In genomic region chr16:22299036-22299435, GRCh38 we compare ENCODE assay signal across 10 cellular contexts. TPM values are rescaled to one million over a fixed set of nuclear protein-coding genes. Genes with fewer than 3 reads are reported as not detected.
DNase-seq lines count a peak whose midpoint lies in the region; ATAC-seq, FAIRE-seq and TF ChIP-seq lines count a peak whose summit lies in the region.
"Had no signal": no experiment of that assay in that cellular context is flagged by ENCODE, and none has a peak within 500 bp of the region (broad histone marks: within the 10 kb centered on the region; RNA-seq: fewer than 3 reads in every experiment).

No MANE protein-coding gene starts in this region.

- 100% methylated on average over 1 of the region's 1 CpG for WGBS in GM12878 (ENCODE audit: insufficient coverage, insufficient replicate concordance, low lambda C conversion rate, missing lambda C conversion rate)

- TF ChIP-seq EP300 in GM12878 (IDR thresholded peaks at IDR 0.05; ENCODE audit: borderline replicate concordance in 1 of 2, control insufficient read depth in 1 of 2, low read depth in 2 of 2, low read length in 2 of 2) = no peak

- peak overlapping the region; percentile 92 for H3K4me3 Mint-ChIP-seq in natural killer cell treated with Interleukin-12 subunit alpha and Interleukin-12 subunit beta and Interleukin-15 and Interleukin-18, amount 100 ng/mL, for 72 hours

- H3K27ac Mint-ChIP-seq in natural killer cell treated with Interleukin-12 subunit alpha and Interleukin-12 subunit beta and Interleukin-15 and Interleukin-18, amount 100 ng/mL, for 72 hours = peak overlapping the region; percentile 93 to 96

- no peaks in the 10 kb centered on the region for H3K9me3 Mint-ChIP-seq in natural killer cell treated with Interleukin-12 subunit alpha and Interleukin-12 subunit beta and Interleukin-15 and Interleukin-18, amount 100 ng/mL, for 72 hours

- in situ Hi-C loops in GM12878 (cut with MboI) = loop anchor here (5.0 kb wide), 2 partner anchors 102 to 297 kb away; partner anchors contain the start of gene PDZD9

- POLR2A ChIA-PET in GM12878 (lab: Charles Lee) = interaction anchor here (1.0 to 3.2 kb wide), 4 partner anchors 65 to 107 kb away, joined by 3 to 21 read pairs (median 12); partner anchors contain the start of gene EEF2K

- H4K20me1 ChIP-seq in BLaER1 (peaks cover 67% of the 10 kb centered on the region), KMS-11 (ENCODE audit: insufficient read depth) (peaks cover 14% of the 10 kb centered on the region; the same call in 1 of the 2 replicates), GM12878 (ENCODE audit: control insufficient read depth, insufficient read depth) (peaks cover 8% of the 10 kb centered on the region; the same call in 1 of the 2 replicates)

- H3K27ac ChIP-seq in BLaER1 (no peak overlapping the region), KMS-11 (peak overlapping the region; percentile 95; the same call in 1 of the 2 replicates), GM12878 (ENCODE audit: control insufficient read depth, insufficient read depth) (no peak overlapping the region)

- 0 out of 2 replicates have a peak overlapping the region, but pooled peaks have one; percentile 93 for H3K9ac ChIP-seq in BLaER1
- no peak overlapping the region for H3K9ac ChIP-seq in KMS-11
- no peak overlapping the region for H3K9ac ChIP-seq in GM12878 (ENCODE audit: control insufficient read depth, insufficient read depth, low read length)

- H3K9me3 ChIP-seq in BLaER1 (no peaks in the 10 kb centered on the region), GM12878 (replicated peaks; ENCODE audit: control insufficient read depth, insufficient read depth, low read length) (no peaks in the 10 kb centered on the region)

- H3K4me1 ChIP-seq in BLaER1 = peaks cover 42% of the 10 kb centered on the region
- H3K4me1 ChIP-seq in KMS-11 (ENCODE audit: low read depth, poor library complexity, severe bottlenecking) = peaks cover 26% of the 10 kb centered on the region
- peaks cover 13% of the 10 kb centered on the region for H3K4me1 ChIP-seq in GM12878 (ENCODE audit: control insufficient read depth, insufficient read depth, low read length)

- no TSS peak for BruUV-seq in GM12878 (replicated peaks; lab: Mats Ljungman, UMichigan)

- ATAC-seq in GM12878 (no peak), HG02642 (IDR thresholded peaks at IDR 0.05; ENCODE audit: poor library complexity, unreplicated experiment) (no peak), HG02870 (IDR thresholded peaks at IDR 0.05; ENCODE audit: unreplicated experiment) (no peak), GM19455 (IDR thresholded peaks at IDR 0.05; ENCODE audit: unreplicated experiment) (no peak)
- no peak for ATAC-seq in natural killer cell treated with Interleukin-12 subunit alpha and Interleukin-12 subunit beta and Interleukin-15 and Interleukin-18, amount 100 ng/mL, for 72 hours

- H3K36me3 ChIP-seq in BLaER1 = peaks cover 41% of the 10 kb centered on the region
- H3K36me3 ChIP-seq in KMS-11 (ENCODE audit: insufficient read depth) = no peaks in the 10 kb centered on the region; the same call in 1 of the 2 replicates
- H3K36me3 ChIP-seq in GM12878 (ENCODE audit: control insufficient read depth in 2 of 2, insufficient read depth in 2 of 2, low read length in 1 of 2) = peaks cover 3 to 6% of the 10 kb centered on the region in 2 experiments; a peak in 3 of 4 replicates

- no peak for TF ChIP-seq POLR2A in GM12878 (IDR thresholded peaks at IDR 0.05; ENCODE audit: low read depth, low read length)

- H3K36me3 Mint-ChIP-seq in natural killer cell treated with Interleukin-12 subunit alpha and Interleukin-12 subunit beta and Interleukin-15 and Interleukin-18, amount 100 ng/mL, for 72 hours = no peaks in the 10 kb centered on the region

- H3K27me3 ChIP-seq in BLaER1 (no peaks in the 10 kb centered on the region), KMS-11 (ENCODE audit: insufficient read depth, low read depth) (no peaks in the 10 kb centered on the region), GM12878 (replicated peaks in 1 of 2; ENCODE audit: control insufficient read depth in 2 of 2, insufficient read depth in 2 of 2, low read length in 1 of 2) (no peaks in the 10 kb centered on the region)

- no peak for FAIRE-seq in GM12878 (lab: Jason Lieb, UNC)
- FAIRE-seq: GM18507, H1 had no signal

- H3K79me2 ChIP-seq in KMS-11 (ENCODE audit: insufficient read depth, low read depth) = peaks cover 62% of the 10 kb centered on the region
- peaks cover 29% of the 10 kb centered on the region for H3K79me2 ChIP-seq in GM12878 (ENCODE audit: control insufficient read depth, insufficient read depth, low read length)

- H2AFZ ChIP-seq in KMS-11 (ENCODE audit: low read depth) (no peak overlapping the region), GM12878 (ENCODE audit: control insufficient read depth, low read depth, low read length) (no peak overlapping the region)

- H3K4me2 ChIP-seq in BLaER1 (peak overlapping the region; percentile 88), KMS-11 (peak overlapping the region; percentile 80), GM12878 (ENCODE audit: control insufficient read depth, insufficient read depth) (peak overlapping the region; percentile 58)

- no peaks in the 10 kb centered on the region for H3K27me3 Mint-ChIP-seq in natural killer cell treated with Interleukin-12 subunit alpha and Interleukin-12 subunit beta and Interleukin-15 and Interleukin-18, amount 100 ng/mL, for 72 hours

- DNase-seq in GM12878 (ENCODE audit: low read depth, low spot score) (no peak), GM19238 (ENCODE audit: insufficient read length, low spot score) (no peak)
- DNase-seq in natural killer cell treated with Interleukin-12 subunit alpha and Interleukin-12 subunit beta and Interleukin-15 and Interleukin-18, amount 100 ng/mL, for 72 hours (ENCODE audit: low spot score) = no peak

- intact Hi-C loops in GM12878 (cut with micrococcal nuclease; ENCODE audit: unreplicated experiment) = loop anchor here (5.0 kb wide), 1 partner anchor 287 kb away; no protein-coding TSS in a partner anchor

- TF ChIP-seq RAD21 in GM12878 (IDR thresholded peaks at IDR 0.05; ENCODE audit: insufficient read depth, low read depth, low read length) = no peak

- RAD21 ChIA-PET in GM12878 (lab: Charles Lee; ENCODE audit: unreplicated experiment) = interaction anchor here (0.9 to 4.4 kb wide), 4 partner anchors 91 to 221 kb away, joined by 3 to 62 read pairs (median 23); partner anchors contain the start of gene EEF2K

- CTCF ChIA-PET in GM12878 (lab: Yijun Ruan, JAX) = interaction anchor here (1.4 to 7.5 kb wide), 8 partner anchors 10 to 114 kb away, joined by 3 to 132 read pairs (median 24); partner anchors contain the start of gene EEF2K

- SMC1A ChIA-PET in GM12878 (lab: Charles Lee; ENCODE audit: uncharacterized antibody, unreplicated experiment) = interaction anchor here (0.7 to 7.2 kb wide), 4 partner anchors 9 to 110 kb away, joined by 3 to 86 read pairs (median 4); no protein-coding TSS in a partner anchor

- TF ChIP-seq CTCF in KMS-11 (conservative IDR thresholded peaks at IDR 0.05; ENCODE audit: low read depth, low read length) = no peak
- no peak for TF ChIP-seq CTCF in GM12878 (IDR thresholded peaks at IDR 0.05 in 2 of 3, conservative IDR thresholded peaks at IDR 0.05 in 1 of 3; ENCODE audit: control insufficient read depth in 2 of 3, extremely low read depth in 1 of 3, insufficient read depth in 1 of 3, low read depth in 3 of 3, low read length in 3 of 3)

- H3K4me3 ChIP-seq in BLaER1 = peak overlapping the region; percentile 97; the same call in 1 of the 2 replicates
- H3K4me3 ChIP-seq in KMS-11 (IDR thresholded peaks at IDR 0.05; ENCODE audit: insufficient read depth, low read depth, low read length) = no peak overlapping the region
- H3K4me3 ChIP-seq in GM12878 = 0 out of 2 replicates have a peak overlapping the region, but pooled peaks have one; percentile 82

- H3K4me1 Mint-ChIP-seq in natural killer cell treated with Interleukin-12 subunit alpha and Interleukin-12 subunit beta and Interleukin-15 and Interleukin-18, amount 100 ng/mL, for 72 hours (ENCODE audit: low read depth in 2 of 2) = peaks cover 49 to 57% of the 10 kb centered on the region in 2 donors

TF ChIP-seq in GM12878, 131 proteins besides CTCF, POLR2A, EP300 and RAD21:
- TF ChIP-seq ZNF24 (IDR thresholded peaks at IDR 0.05) (no peak), ZBED1 (IDR thresholded peaks at IDR 0.05; ENCODE audit: borderline replicate concordance) (no peak), NR2C2 (IDR thresholded peaks at IDR 0.05; ENCODE audit: borderline replicate concordance, control insufficient read depth, insufficient read length, low read depth) (no peak), NFYA (IDR thresholded peaks at IDR 0.05; ENCODE audit: borderline replicate concordance, low read depth, low read length) (no peak)
TF ChIP-seq in GM12878: peak in this region for 0.

RNA-seq across cellular contexts. Expression of gene POLR3E, which starts 1.8 kb away (rescaled TPM):
- 132 and 140 TPM in 2 replicates for total RNA-seq in GM12878 (2013; cell fraction: nucleolus; rRNA removed)
- total RNA-seq in GM12878 (2014; rRNA removed) = 34.6 and 36.8 TPM in 2 replicates
- total RNA-seq in GM12878 (2014; rRNA removed; fragmentation: Illumina TruSeq; extraction: Trizol) = 39.1 and 41.0 TPM in 2 replicates
- total RNA-seq in GM12878 (2021) = 52.0 and 54.0 TPM in 2 replicates
- 11.1 TPM for polyA plus RNA-seq in GM12878 (2011; ENCODE audit: low read depth)
- 49.4 and 79.5 TPM in 2 replicates for polyA plus RNA-seq in GM12878 (2011; rRNA removed)
- 66.7 and 74.8 TPM in 2 replicates for polyA plus RNA-seq in GM12878 (2011; cell fraction: cytosol; rRNA removed)
- polyA plus RNA-seq in GM12878 (2011; cell fraction: nucleus; rRNA removed) = 151 and 224 TPM in 2 replicates
- 21.4 and 23.0 TPM in 2 replicates for polyA plus RNA-seq in GM12878 (2012)
- 30.0 and 57.6 TPM in 2 replicates for polyA plus RNA-seq in GM12878 (2014; fragmentation: Illumina TruSeq; extraction: Trizol)
- polyA plus RNA-seq in GM12878 (2014; fragmentation: Nextera tagmentation; extraction: Ambion mirVana) = 10 to 100 TPM; 11.1 to 15.5 TPM
- polyA plus RNA-seq in GM12878 (2014; rRNA removed) = 42.0 and 48.5 TPM in 2 replicates
- polyA plus RNA-seq in GM12878 (2016; fragmentation: Nextera tagmentation; extraction: Ambion mirVana) = 10 to 100 TPM; 35.2 to 40.2 TPM
- 180 and 257 TPM in 2 replicates for polyA minus RNA-seq in GM12878 (2011; rRNA and poly(A)+ RNA removed)
- polyA minus RNA-seq in GM12878 (2011; cell fraction: cytosol; rRNA and poly(A)+ RNA removed) = 22.6 and 39.0 TPM in 2 replicates
- 44.4 and 81.2 TPM in 2 replicates for polyA minus RNA-seq in GM12878 (2011; cell fraction: nucleus; rRNA and poly(A)+ RNA removed)
- total RNA-seq in natural killer cell treated with Interleukin-12 subunit alpha and Interleukin-12 subunit beta and Interleukin-15 and Interleukin-18, amount 100 ng/mL, for 72 hours = 100 to 1,000 TPM in 1 of 2 donors, 10 to 100 TPM in 1; 54.7 to 114 TPM
